In genomic region chr9:107213561-107214028, GRCh38 we compare ENCODE assay signal across 8 cellular contexts.
A peak's percentile ranks its signal among the peaks of the same experiment; 100 is the strongest.
DNase-seq lines count a peak whose midpoint lies in the region; ATAC-seq, FAIRE-seq and TF ChIP-seq lines count a peak whose summit lies in the region.

No MANE protein-coding gene starts in this region.

- no peaks in the 10 kb centered on the region for H3K9me3 Mint-ChIP-seq in activated CD8-positive, alpha-beta memory T cell treated with anti-CD3 and anti-CD28 coated beads, Interleukin-2, amount 10 ng/mL, durations not matched to agents 7 days and 5 days (ENCODE audit: low read depth)

- CTCF ChIA-PET in GM10248 (lab: Yijun Ruan, JAX) = no interaction called here
- CTCF ChIA-PET in activated CD8-positive, alpha-beta memory T cell treated with anti-CD3 and anti-CD28 coated beads, Interleukin-2, amount 10 ng/mL, durations not matched to agents 7 days and 5 days (lab: Charles Lee) = no interaction called here

- H3K27me3 Mint-ChIP-seq in activated CD8-positive, alpha-beta memory T cell treated with anti-CD3 and anti-CD28 coated beads, Interleukin-2, amount 10 ng/mL, durations not matched to agents 7 days and 5 days = peaks cover 14% of the 10 kb centered on the region

- H3K27ac Mint-ChIP-seq in activated CD8-positive, alpha-beta memory T cell treated with anti-CD3 and anti-CD28 coated beads, Interleukin-2, amount 10 ng/mL, durations not matched to agents 7 days and 5 days = peak overlapping the region; percentile 52

- H3K4me1 ChIP-seq in HUES6 (ENCODE audit: control insufficient read depth, insufficient read depth, low read length) (peaks cover 17% of the 10 kb centered on the region; the same call in 1 of the 2 replicates), suprapubic skin (no peaks in the 10 kb centered on the region)

- POLR2A ChIA-PET in GM10248 (lab: Yijun Ruan, JAX) = no interaction called here

- peak overlapping the region; percentile 12 for H3K9ac ChIP-seq in HUES6 (ENCODE audit: low read length)

- H3K4me3 ChIP-seq in HUES6 (ENCODE audit: low read depth, low read length) (no peak overlapping the region), suprapubic skin (no peak overlapping the region)

- H3K36me3 ChIP-seq in HUES6 (ENCODE audit: control insufficient read depth, insufficient read depth, low read length) = no peaks in the 10 kb centered on the region
- H3K36me3 ChIP-seq in suprapubic skin = no peaks in the 10 kb centered on the region

- H3K9me3 ChIP-seq in HUES6 (ENCODE audit: control insufficient read depth, insufficient read depth, low read depth, low read length) = no peaks in the 10 kb centered on the region
- no peaks in the 10 kb centered on the region for H3K9me3 ChIP-seq in suprapubic skin

- 58% methylated on average over 6 of the region's 6 CpGs for WGBS in suprapubic skin

- TF ChIP-seq CTCF in GM10248 (IDR thresholded peaks at IDR 0.05; ENCODE audit: control extremely low read depth, extremely low read depth, low read depth, missing control alignments) (no peak), suprapubic skin (IDR thresholded peaks at IDR 0.05) (no peak)

- H3K27me3 ChIP-seq in HUES6 (ENCODE audit: control insufficient read depth, insufficient read depth, low read length) = no peaks in the 10 kb centered on the region
- H3K27me3 ChIP-seq in suprapubic skin = no peaks in the 10 kb centered on the region

- ATAC-seq in GM21576 (IDR thresholded peaks at IDR 0.05; ENCODE audit: unreplicated experiment) = peak; percentile 84
- peak; percentile 95 for ATAC-seq in activated CD8-positive, alpha-beta memory T cell treated with anti-CD3 and anti-CD28 coated beads, Interleukin-2, amount 10 ng/mL, durations not matched to agents 7 days and 5 days

- H3K4me3 Mint-ChIP-seq in activated CD8-positive, alpha-beta memory T cell treated with anti-CD3 and anti-CD28 coated beads, Interleukin-2, amount 10 ng/mL, durations not matched to agents 7 days and 5 days = no peak overlapping the region

- peaks cover 19% of the 10 kb centered on the region for H3K4me1 Mint-ChIP-seq in activated CD8-positive, alpha-beta memory T cell treated with anti-CD3 and anti-CD28 coated beads, Interleukin-2, amount 10 ng/mL, durations not matched to agents 7 days and 5 days

- no peak for TF ChIP-seq EP300 in suprapubic skin (IDR thresholded peaks at IDR 0.05)

- H3K36me3 Mint-ChIP-seq in activated CD8-positive, alpha-beta memory T cell treated with anti-CD3 and anti-CD28 coated beads, Interleukin-2, amount 10 ng/mL, durations not matched to agents 7 days and 5 days = no peaks in the 10 kb centered on the region

- no peak overlapping the region for H3K27ac ChIP-seq in HUES6 (ENCODE audit: low read depth, low read length)
- no peak overlapping the region for H3K27ac ChIP-seq in suprapubic skin

- no peak for TF ChIP-seq POLR2A in suprapubic skin (IDR thresholded peaks at IDR 0.05)

- no peak for FAIRE-seq in urothelium cell line (lab: Jason Lieb, UNC)

- DNase-seq in GM10248 (ENCODE audit: extremely low spot score) = peak; percentile 45
- DNase-seq in activated CD8-positive, alpha-beta memory T cell treated with anti-CD3 and anti-CD28 coated beads, Interleukin-2, amount 10 ng/mL, durations not matched to agents 7 days and 5 days = peak; percentile 61
- peak; percentile 98 for DNase-seq in islet precursor cell
- DNase-seq in urothelium cell line (ENCODE audit: low spot score) = peak; percentile 87
- no peak for DNase-seq in occipital lobe (lab: John Stamatoyannopoulos, UW)
- no peak for DNase-seq in suprapubic skin (ENCODE audit: low spot score in 2 of 2)

Comparison
In these comparisons a context has a peak if more than half of its experiments do, and no peak if none do; other contexts are left out.
1. DNase-seq: peak in GM10248 (single experiment), activated CD8-positive, alpha-beta memory T cell treated with anti-CD3 and anti-CD28 coated beads, Interleukin-2, amount 10 ng/mL, durations not matched to agents 7 days and 5 days (single experiment), islet precursor cell (single experiment) and urothelium cell line (single experiment); none in occipital lobe (single experiment) and suprapubic skin (0 of 2).